10 cellular contexts compared by ENCODE assay signal in genomic region chr20:31673943-31674463, GRCh38. TPM values are rescaled to one million over a fixed set of nuclear protein-coding genes. Genes with fewer than 3 reads are reported as not detected.
DNase-seq lines count a peak whose midpoint lies in the region; TF ChIP-seq lines count a peak whose summit lies in the region.
"Had no signal": no experiment of that assay in that cellular context is flagged by ENCODE, and none has a peak within 500 bp of the region (broad histone marks: within the 10 kb centered on the region; RNA-seq: fewer than 3 reads in every experiment).

No MANE protein-coding gene starts in this region.

- POLR2A ChIA-PET in CD4-positive, alpha-beta memory T cell (lab: Charles Lee; ENCODE audit: partially characterized antibody) = interaction anchor here (1.1 to 6.0 kb wide), 4 partner anchors 11 to 65 kb away, joined by 3 to 125 read pairs (median 20); partner anchors contain the start of genes BCL2L1 and TPX2

- H3K4me3 Mint-ChIP-seq in CD4-positive, alpha-beta memory T cell = peak overlapping the region; percentile 91 to 97 (median 94)

- H3K4me3 ChIP-seq in CD4-positive, alpha-beta memory T cell (ENCODE audit: low read length in 2 of 2) = peak overlapping the region in 1 of 2 donors; percentile 59
- H3K4me3 ChIP-seq in OCI-LY1 (ENCODE audit: low read depth, low read length, poor library complexity, severe bottlenecking) (no peak overlapping the region), coronary artery (no peak overlapping the region), Karpas-422 (ENCODE audit: low read length) (no peak overlapping the region)

- H3K27me3 ChIP-seq in CD4-positive, alpha-beta memory T cell (ENCODE audit: insufficient read depth, low read length) = no peaks in the 10 kb centered on the region
- H3K27me3 ChIP-seq in OCI-LY1 (ENCODE audit: insufficient read depth, low read length) (no peaks in the 10 kb centered on the region), Karpas-422 (ENCODE audit: low read length) (no peaks in the 10 kb centered on the region)

- H3K9me3 ChIP-seq in CD4-positive, alpha-beta memory T cell (ENCODE audit: control insufficient read depth in 1 of 2, low read length in 2 of 2) = no peaks in the 10 kb centered on the region
- H3K9me3 ChIP-seq in OCI-LY1 (ENCODE audit: low read length) = no peaks in the 10 kb centered on the region
- H3K9me3 ChIP-seq in Karpas-422 (ENCODE audit: low read length) = no peaks in the 10 kb centered on the region

- H3K9ac ChIP-seq in OCI-LY1 (ENCODE audit: low read length) (no peak overlapping the region), Karpas-422 (ENCODE audit: low read length) (no peak overlapping the region)

- H3F3A ChIP-seq in OCI-LY1 (ENCODE audit: insufficient read depth, low read length) = no peaks in the 10 kb centered on the region; the same call in 1 of the 2 replicates

- H3K36me3 ChIP-seq in CD4-positive, alpha-beta memory T cell (ENCODE audit: insufficient read depth, low read length) = peaks cover 6% of the 10 kb centered on the region
- H3K36me3 ChIP-seq in OCI-LY1 (ENCODE audit: insufficient read depth, low read length) (peaks cover 20% of the 10 kb centered on the region; the same call in 1 of the 2 replicates), Karpas-422 (ENCODE audit: insufficient read depth, low read length) (no peaks in the 10 kb centered on the region)

- H3K9me3 Mint-ChIP-seq in CD4-positive, alpha-beta memory T cell = no peaks in the 10 kb centered on the region

- no peaks in the 10 kb centered on the region for H4K20me1 ChIP-seq in OCI-LY1 (ENCODE audit: insufficient read depth, low read length)
- no peaks in the 10 kb centered on the region for H4K20me1 ChIP-seq in Karpas-422 (ENCODE audit: insufficient read depth, low read depth, low read length)

- no peaks in the 10 kb centered on the region for H3K27me3 Mint-ChIP-seq in CD4-positive, alpha-beta memory T cell

- peaks cover 14 to 16% of the 10 kb centered on the region in 2 donors for H3K36me3 Mint-ChIP-seq in CD4-positive, alpha-beta memory T cell

- H2AFZ ChIP-seq in OCI-LY1 (ENCODE audit: low read length) = no peak overlapping the region
- no peak overlapping the region for H2AFZ ChIP-seq in Karpas-422 (ENCODE audit: low read length)

- H3K4me2 ChIP-seq in OCI-LY1 (ENCODE audit: low read length) (no peak overlapping the region), Karpas-422 (ENCODE audit: low read depth, low read length, poor library complexity, severe bottlenecking) (no peak overlapping the region)

- H3K9me2 ChIP-seq in OCI-LY1 (ENCODE audit: low read depth, low read length) (no peaks in the 10 kb centered on the region), Karpas-422 (replicated peaks; ENCODE audit: insufficient read depth, low read length) (no peaks in the 10 kb centered on the region)

- no peak for TF ChIP-seq CTCF in OCI-LY1 (IDR thresholded peaks at IDR 0.05; ENCODE audit: low read length)
- TF ChIP-seq CTCF in coronary artery (IDR thresholded peaks at IDR 0.05) = no peak

- intact Hi-C loops in CD4-positive, alpha-beta memory T cell (cut with micrococcal nuclease) = no loop called here
- intact Hi-C loops in posterior vena cava (cut with DNase I) = no loop called here

- CTCF ChIA-PET in CD4-positive, alpha-beta memory T cell (lab: Charles Lee; ENCODE audit: partially characterized antibody) = interaction anchor here (0.7 to 8.2 kb wide), 8 partner anchors 10 to 120 kb away, joined by 3 to 94 read pairs (median 4); partner anchors contain the start of gene BCL2L1

- H3K4me1 ChIP-seq in CD4-positive, alpha-beta memory T cell (ENCODE audit: insufficient read depth, low read length) = peaks cover 77% of the 10 kb centered on the region
- peaks cover 36% of the 10 kb centered on the region for H3K4me1 ChIP-seq in OCI-LY1 (ENCODE audit: insufficient read depth, low read length, severe bottlenecking)
- H3K4me1 ChIP-seq in Karpas-422 (ENCODE audit: low read length) = peaks cover 27% of the 10 kb centered on the region

- peaks cover 54 to 79% (median 67%) of the 10 kb centered on the region in 4 donors for H3K4me1 Mint-ChIP-seq in CD4-positive, alpha-beta memory T cell

- peak overlapping the region; percentile 59 to 98 (median 97) for H3K27ac Mint-ChIP-seq in CD4-positive, alpha-beta memory T cell

- peak in 3 of 5 donors; percentile 22 to 38 (median 27) for DNase-seq in CD4-positive, alpha-beta memory T cell
- DNase-seq in coronary artery (ENCODE audit: low spot score) = no peak
- DNase-seq in posterior vena cava (ENCODE audit: low spot score) = peak; percentile 7
- DNase-seq in pons (ENCODE audit: low spot score) = no peak
- DNase-seq in activated gamma-delta T cell (lab: John Stamatoyannopoulos, UW) = no peak
- no peak for DNase-seq in NCI-H1694 (lab: John Stamatoyannopoulos, UW)
- no peak for DNase-seq in Karpas-422
- DNase-seq: SHP77 had no signal

- no peaks in the 10 kb centered on the region for H3K79me2 ChIP-seq in OCI-LY1 (ENCODE audit: insufficient read depth, low read length)
- H3K79me2 ChIP-seq in Karpas-422 (ENCODE audit: low read length) = peaks cover 65% of the 10 kb centered on the region

- peak overlapping the region; percentile 75 for H3K27ac ChIP-seq in CD4-positive, alpha-beta memory T cell (ENCODE audit: low read depth, low read length)
- H3K27ac ChIP-seq in OCI-LY1 (ENCODE audit: low read depth, low read length, poor library complexity, severe bottlenecking) (peak overlapping the region; percentile 78), coronary artery (peak overlapping the region; percentile 82 to 98), Karpas-422 (ENCODE audit: low read length) (no peak overlapping the region)

RNA-seq across cellular contexts. Expression of gene COX4I2, which starts 36.3 kb away (rescaled TPM):
- not detected for total RNA-seq in CD4-positive, alpha-beta memory T cell
- not detected for polyA plus RNA-seq in CD4-positive, alpha-beta memory T cell
- total RNA-seq in posterior vena cava = 1 to 10 TPM; 2.5 to 6.5 TPM
- total RNA-seq in Karpas-422 (2014; rRNA removed; shearing (Covaris generic); ENCODE audit: low replicate concordance) = not detected in 2 replicates
- total RNA-seq: Daoy had no signal

RNA-seq across cellular contexts. Expression of gene BCL2L1, which starts 48.7 kb away (rescaled TPM):
- 10 to 100 TPM; 20.3 to 20.8 TPM for total RNA-seq in CD4-positive, alpha-beta memory T cell
- polyA plus RNA-seq in CD4-positive, alpha-beta memory T cell = 10 to 100 TPM; 22.8 to 26.1 TPM
- total RNA-seq in posterior vena cava = 10 to 100 TPM; 65.4 to 76.0 TPM
- 41.0 and 56.1 TPM in 2 replicates for total RNA-seq in Karpas-422 (2014; rRNA removed; shearing (Covaris generic); ENCODE audit: low replicate concordance)

Comparison
In these comparisons a context has a peak if more than half of its experiments do, and no peak if none do; other contexts are left out.
1. DNase-seq: peak in CD4-positive, alpha-beta memory T cell (3 of 5) and posterior vena cava (single experiment); none in coronary artery (single experiment), pons (single experiment), activated gamma-delta T cell (single experiment), NCI-H1694 (single experiment) and Karpas-422 (single experiment).